ENCODE assay signal across 19 cellular contexts in genomic region chr10:48777056-48777455, GRCh38.
DNase-seq lines count a peak whose midpoint lies in the region; ATAC-seq and TF ChIP-seq lines count a peak whose summit lies in the region.
"Had no signal": no experiment of that assay in that cellular context is flagged by ENCODE, and none has a peak within 500 bp of the region (broad histone marks: within the 10 kb centered on the region; RNA-seq: fewer than 3 reads in every experiment).

No MANE protein-coding gene starts in this region.

- ATAC-seq in activated CD8-positive, alpha-beta T cell treated with anti-CD3 and anti-CD28 coated beads, Interleukin-2, amount 10 ng/mL, durations not matched to agents 7 days and 5 days = no peak
- ATAC-seq in activated CD8-positive, alpha-beta T cell treated with anti-CD3 and anti-CD28 coated beads for 36 hours = no peak
- ATAC-seq in lower lobe of right lung = peak; percentile 42 to 49
- no peak for ATAC-seq in stimulated activated naive B cell treated with anti-CD40 and anti-IgM and Interleukin-4, amounts not matched to agents 10 μg/mL and 1 μg/mL and 100 μg/mL, for 72 hours (replicated peaks)
- ATAC-seq: CD8-positive, alpha-beta T cell; GM23338 had no signal

- no peaks in the 10 kb centered on the region for H3K9me3 ChIP-seq in lower lobe of right lung
- H3K9me3 ChIP-seq: BLaER1, Caco-2, HAP-1 had no signal

- CTCF ChIA-PET in activated CD8-positive, alpha-beta T cell treated with anti-CD3 and anti-CD28 coated beads, Interleukin-2, amount 10 ng/mL, durations not matched to agents 7 days and 5 days (lab: Charles Lee) = no interaction called here
- CTCF ChIA-PET in activated CD8-positive, alpha-beta T cell treated with anti-CD3 and anti-CD28 coated beads for 36 hours (lab: Charles Lee) = no interaction called here

- no peak overlapping the region for H3K4me3 ChIP-seq in lower lobe of right lung
- no peak overlapping the region for H3K4me3 ChIP-seq in H7 (ENCODE audit: insufficient read depth, low read depth, low read length)
- H3K4me3 ChIP-seq: BLaER1, GM23338, HAP-1 had no signal

- no peak overlapping the region for H3K27ac ChIP-seq in lower lobe of right lung
- H3K27ac ChIP-seq: 22Rv1, BLaER1, C4-2B had no signal

- no peaks in the 10 kb centered on the region for H3K4me1 Mint-ChIP-seq in activated CD8-positive, alpha-beta T cell treated with anti-CD3 and anti-CD28 coated beads, Interleukin-2, amount 10 ng/mL, durations not matched to agents 7 days and 5 days (ENCODE audit: low read depth)
- no peaks in the 10 kb centered on the region for H3K4me1 Mint-ChIP-seq in activated CD8-positive, alpha-beta T cell treated with anti-CD3 and anti-CD28 coated beads for 36 hours (ENCODE audit: low read depth)
- peaks cover 13 to 30% of the 10 kb centered on the region in 2 donors for H3K4me1 Mint-ChIP-seq in stimulated activated naive B cell treated with anti-CD40 and anti-IgM and Interleukin-4, amounts not matched to agents 10 μg/mL and 1 μg/mL and 100 μg/mL, for 72 hours
- H3K4me1 Mint-ChIP-seq: CD4-positive, CD25-positive, alpha-beta regulatory T cell had no signal

- no peaks in the 10 kb centered on the region for H3K9me3 Mint-ChIP-seq in activated CD8-positive, alpha-beta T cell treated with anti-CD3 and anti-CD28 coated beads, Interleukin-2, amount 10 ng/mL, durations not matched to agents 7 days and 5 days (ENCODE audit: insufficient read depth)
- H3K9me3 Mint-ChIP-seq in activated CD8-positive, alpha-beta T cell treated with anti-CD3 and anti-CD28 coated beads for 36 hours = no peaks in the 10 kb centered on the region
- no peaks in the 10 kb centered on the region for H3K9me3 Mint-ChIP-seq in stimulated activated naive B cell treated with anti-CD40 and anti-IgM and Interleukin-4, amounts not matched to agents 10 μg/mL and 1 μg/mL and 100 μg/mL, for 72 hours
- H3K9me3 Mint-ChIP-seq: CD8-positive, alpha-beta T cell; GM23338; HFFc6 had no signal

- H3K27me3 Mint-ChIP-seq in activated CD8-positive, alpha-beta T cell treated with anti-CD3 and anti-CD28 coated beads, Interleukin-2, amount 10 ng/mL, durations not matched to agents 7 days and 5 days (ENCODE audit: low read depth) = peaks cover 3% of the 10 kb centered on the region
- H3K27me3 Mint-ChIP-seq in activated CD8-positive, alpha-beta T cell treated with anti-CD3 and anti-CD28 coated beads for 36 hours = no peaks in the 10 kb centered on the region
- H3K27me3 Mint-ChIP-seq in stimulated activated naive B cell treated with anti-CD40 and anti-IgM and Interleukin-4, amounts not matched to agents 10 μg/mL and 1 μg/mL and 100 μg/mL, for 72 hours = no peaks in the 10 kb centered on the region
- H3K27me3 Mint-ChIP-seq: B cell; CD4-positive, CD25-positive, alpha-beta regulatory T cell had no signal

- no peak overlapping the region for H3K27ac Mint-ChIP-seq in activated CD8-positive, alpha-beta T cell treated with anti-CD3 and anti-CD28 coated beads, Interleukin-2, amount 10 ng/mL, durations not matched to agents 7 days and 5 days
- no peak overlapping the region for H3K27ac Mint-ChIP-seq in activated CD8-positive, alpha-beta T cell treated with anti-CD3 and anti-CD28 coated beads for 36 hours
- H3K27ac Mint-ChIP-seq in stimulated activated naive B cell treated with anti-CD40 and anti-IgM and Interleukin-4, amounts not matched to agents 10 μg/mL and 1 μg/mL and 100 μg/mL, for 72 hours = peak overlapping the region; percentile 47
- H3K27ac Mint-ChIP-seq: B cell; CD4-positive, CD25-positive, alpha-beta regulatory T cell; CD8-positive, alpha-beta T cell; GM23338; HFFc6 had no signal

- no peaks in the 10 kb centered on the region for H3K36me3 ChIP-seq in lower lobe of right lung
- H3K36me3 ChIP-seq in H7 (replicated peaks; ENCODE audit: control insufficient read depth, insufficient read depth, low read length) = no peaks in the 10 kb centered on the region
- H3K36me3 ChIP-seq: HAP-1 had no signal

- no peaks in the 10 kb centered on the region for H3K36me3 Mint-ChIP-seq in activated CD8-positive, alpha-beta T cell treated with anti-CD3 and anti-CD28 coated beads, Interleukin-2, amount 10 ng/mL, durations not matched to agents 7 days and 5 days (ENCODE audit: low read depth)
- no peaks in the 10 kb centered on the region for H3K36me3 Mint-ChIP-seq in activated CD8-positive, alpha-beta T cell treated with anti-CD3 and anti-CD28 coated beads for 36 hours (ENCODE audit: low read depth)
- H3K36me3 Mint-ChIP-seq in stimulated activated naive B cell treated with anti-CD40 and anti-IgM and Interleukin-4, amounts not matched to agents 10 μg/mL and 1 μg/mL and 100 μg/mL, for 72 hours = peaks cover 51 to 69% of the 10 kb centered on the region in 2 donors
- H3K36me3 Mint-ChIP-seq: CD4-positive, CD25-positive, alpha-beta regulatory T cell; CD8-positive, alpha-beta T cell had no signal

- no peak overlapping the region for H3K4me3 Mint-ChIP-seq in activated CD8-positive, alpha-beta T cell treated with anti-CD3 and anti-CD28 coated beads, Interleukin-2, amount 10 ng/mL, durations not matched to agents 7 days and 5 days
- no peak overlapping the region for H3K4me3 Mint-ChIP-seq in activated CD8-positive, alpha-beta T cell treated with anti-CD3 and anti-CD28 coated beads for 36 hours
- H3K4me3 Mint-ChIP-seq in stimulated activated naive B cell treated with anti-CD40 and anti-IgM and Interleukin-4, amounts not matched to agents 10 μg/mL and 1 μg/mL and 100 μg/mL, for 72 hours = no peak overlapping the region
- H3K4me3 Mint-ChIP-seq: B cell; CD4-positive, CD25-positive, alpha-beta regulatory T cell; CD8-positive, alpha-beta T cell; GM23338; HFFc6 had no signal

- no peak for TF ChIP-seq CTCF in activated CD8-positive, alpha-beta T cell treated with anti-CD3 and anti-CD28 coated beads for 36 hours (IDR thresholded peaks at IDR 0.05)
- TF ChIP-seq CTCF in lower lobe of right lung (IDR thresholded peaks at IDR 0.05) (no peak), GM20000 (IDR thresholded peaks at IDR 0.05; ENCODE audit: extremely low read depth, missing control alignments) (no peak)

- no peaks in the 10 kb centered on the region for H3K27me3 ChIP-seq in lower lobe of right lung (ENCODE audit: low read depth)
- no peaks in the 10 kb centered on the region for H3K27me3 ChIP-seq in H7 (ENCODE audit: control insufficient read depth, insufficient read depth, low read length)
- H3K27me3 ChIP-seq: BLaER1 had no signal

- no peaks in the 10 kb centered on the region for H3K4me1 ChIP-seq in lower lobe of right lung
- H3K4me1 ChIP-seq: Caco-2, HAP-1 had no signal

- POLR2A ChIA-PET in activated CD8-positive, alpha-beta T cell treated with anti-CD3 and anti-CD28 coated beads, Interleukin-2, amount 10 ng/mL, durations not matched to agents 7 days and 5 days (lab: Charles Lee) = no interaction called here
- POLR2A ChIA-PET in activated CD8-positive, alpha-beta T cell treated with anti-CD3 and anti-CD28 coated beads for 36 hours (lab: Charles Lee) = no interaction called here

- DNase-seq in activated CD8-positive, alpha-beta T cell treated with anti-CD3 and anti-CD28 coated beads, Interleukin-2, amount 10 ng/mL, durations not matched to agents 7 days and 5 days = peak; percentile 1
- DNase-seq in activated CD8-positive, alpha-beta T cell treated with anti-CD3 and anti-CD28 coated beads for 36 hours = no peak
- DNase-seq in lower lobe of right lung = no peak
- no peak for DNase-seq in stimulated activated naive B cell treated with anti-CD40 and anti-IgM and Interleukin-4, amounts not matched to agents 10 μg/mL and 1 μg/mL and 100 μg/mL, for 72 hours
- DNase-seq in NCI-H2107 (lab: John Stamatoyannopoulos, UW) = no peak
- no peak for DNase-seq in GM20000 (ENCODE audit: low spot score)
- no peak for DNase-seq in H7
- DNase-seq: Caco-2; CD4-positive, CD25-positive, alpha-beta regulatory T cell; CD8-positive, alpha-beta T cell; DMS153; DND-41; HFFc6 had no signal

- intact Hi-C loops in activated CD8-positive, alpha-beta T cell treated with anti-CD3 and anti-CD28 coated beads for 36 hours (cut with micrococcal nuclease) = no loop called here
- intact Hi-C loops in lower lobe of right lung (cut with DNase I) = no loop called here

Comparison
In these comparisons a context has a peak if more than half of its experiments do, and no peak if none do; other contexts are left out.
1. ATAC-seq: peak in lower lobe of right lung (2 of 2); none in activated CD8-positive, alpha-beta T cell treated with anti-CD3 and anti-CD28 coated beads, Interleukin-2, amount 10 ng/mL, durations not matched to agents 7 days and 5 days (single experiment), activated CD8-positive, alpha-beta T cell treated with anti-CD3 and anti-CD28 coated beads for 36 hours (single experiment) and stimulated activated naive B cell treated with anti-CD40 and anti-IgM and Interleukin-4, amounts not matched to agents 10 μg/mL and 1 μg/mL and 100 μg/mL, for 72 hours (0 of 2).